ENCODE assay signal across 20 cellular contexts in genomic region chrX:10064736-10065135, GRCh38.
"Had no signal": no experiment of that assay in that cellular context is flagged by ENCODE, and none has a peak within 500 bp of the region (broad histone marks: within the 10 kb centered on the region; RNA-seq: fewer than 3 reads in every experiment).

No MANE protein-coding gene starts in this region.

- H3K9me3 Mint-ChIP-seq: activated naive CD8-positive, alpha-beta T cell treated with anti-CD3 and anti-CD28 coated beads for 36 hours had no signal

- H3K4me1 Mint-ChIP-seq: activated naive CD8-positive, alpha-beta T cell treated with anti-CD3 and anti-CD28 coated beads for 36 hours had no signal

- H3K4me1 ChIP-seq: psoas muscle, sigmoid colon had no signal

- H3K9me3 ChIP-seq: heart right ventricle, psoas muscle, sigmoid colon, suprapubic skin had no signal

- H3K27ac ChIP-seq: cardiac muscle cell, heart right ventricle, psoas muscle, sigmoid colon, suprapubic skin had no signal

- H3K4me3 ChIP-seq: cardiac muscle cell, heart right ventricle, psoas muscle, sigmoid colon, suprapubic skin had no signal

- H3K4me3 Mint-ChIP-seq: activated naive CD8-positive, alpha-beta T cell treated with anti-CD3 and anti-CD28 coated beads for 36 hours; nephron had no signal

- DNase-seq: activated CD4-positive, alpha-beta T cell treated with anti-CD3 and anti-CD28 coated beads, Interleukin-2, amount 50 U/mL, for 4 hours; activated gamma-delta T cell; activated naive CD8-positive, alpha-beta T cell treated with anti-CD3 and anti-CD28 coated beads for 36 hours; activated T-cell treated with anti-CD3 and anti-CD28 coated beads, Interleukin-2, amount 50 U/mL, for 48 hours; cortex of kidney; effector CD8-positive, alpha-beta T cell; heart right ventricle; mesenchymal stem cell; occipital lobe; psoas muscle; sigmoid colon; stimulated activated CD4-positive, alpha-beta T cell treated with anti-CD3 and anti-CD28 coated beads, Interleukin-2, amount 100 ng/mL, for 24 hours; stimulated activated naive CD4-positive, alpha-beta T cell; T-helper 2 cell had no signal

- ATAC-seq: psoas muscle had no signal

- H3K27me3 Mint-ChIP-seq: activated naive CD8-positive, alpha-beta T cell treated with anti-CD3 and anti-CD28 coated beads for 36 hours had no signal

- H3K27ac Mint-ChIP-seq: activated naive CD8-positive, alpha-beta T cell treated with anti-CD3 and anti-CD28 coated beads for 36 hours; nephron had no signal

- FAIRE-seq: frontal cortex, islet of Langerhans, TTC549 had no signal

- H3K27me3 ChIP-seq: cardiac muscle cell, heart right ventricle, sigmoid colon, suprapubic skin had no signal

- H3K36me3 ChIP-seq: cardiac muscle cell, suprapubic skin had no signal
